In the genomic region with DNA sequence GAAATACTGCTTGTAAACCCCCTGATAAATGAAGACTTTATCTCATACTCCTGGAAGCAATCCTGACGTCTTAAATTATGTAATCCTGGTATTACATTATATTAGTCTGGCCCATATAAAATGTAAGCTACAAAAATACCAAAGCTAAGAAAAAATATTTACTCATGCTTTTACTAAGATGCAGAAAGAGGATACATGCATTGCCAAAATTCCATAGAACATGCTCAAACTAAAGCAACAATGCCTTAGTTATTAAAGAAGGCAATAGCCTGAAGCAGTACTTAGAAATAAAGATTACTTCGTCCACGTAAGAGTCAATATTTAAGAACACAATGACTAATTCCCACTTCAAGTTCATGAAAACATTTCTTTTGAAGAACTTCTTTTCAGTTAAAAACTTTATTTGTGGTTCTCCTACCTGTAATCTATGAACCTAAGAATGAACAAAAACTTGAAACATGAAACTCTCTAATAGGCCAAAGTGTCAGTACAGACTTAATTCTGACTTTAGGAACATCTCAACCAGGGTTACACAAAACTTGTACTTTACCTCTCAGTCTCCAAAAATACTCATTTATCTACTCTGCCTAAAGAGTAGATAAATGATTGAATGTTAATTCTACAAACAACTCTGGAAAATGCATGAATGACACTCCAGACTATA, we compare ENCODE assay signal across 19 cellular contexts.
A peak's percentile ranks its signal among the peaks of the same experiment; 100 is the strongest.
DNase-seq lines count a peak whose midpoint lies in the region; ATAC-seq and TF ChIP-seq lines count a peak whose summit lies in the region.
"Had no signal": no experiment of that assay in that cellular context is flagged by ENCODE, and none has a peak within 500 bp of the region (broad histone marks: within the 10 kb centered on the region; RNA-seq: fewer than 3 reads in every experiment).

No MANE protein-coding gene starts in this region.

- no peaks in the 10 kb centered on the region for H3F3A ChIP-seq in smooth muscle cell (ENCODE audit: low read depth)

- H3K79me2 ChIP-seq in smooth muscle cell (ENCODE audit: low read depth) = no peaks in the 10 kb centered on the region

- H2AFZ ChIP-seq in smooth muscle cell (ENCODE audit: low read depth) = no peak overlapping the region

- 36% methylated on average over 3 of the region's 3 CpGs for WGBS in smooth muscle cell (ENCODE audit: low lambda C conversion rate)

- H4K20me1 ChIP-seq in smooth muscle cell (ENCODE audit: low read depth) = no peaks in the 10 kb centered on the region

- no peaks in the 10 kb centered on the region for H3K27me3 ChIP-seq in smooth muscle cell (ENCODE audit: low read depth)
- H3K27me3 ChIP-seq: gastroesophageal sphincter had no signal

- no peaks in the 10 kb centered on the region for H3K9me3 ChIP-seq in smooth muscle cell (replicated peaks; ENCODE audit: low read depth)
- H3K9me3 ChIP-seq: gastroesophageal sphincter had no signal

- DNase-seq in EL = peak; percentile 34
- peak; percentile 45 for DNase-seq in fibroblast of villous mesenchyme (ENCODE audit: low read depth)
- DNase-seq in smooth muscle cell (lab: John Stamatoyannopoulos, UW; ENCODE audit: unreplicated experiment) = no peak
- no peak for DNase-seq in stimulated activated CD4-positive, alpha-beta T cell treated with anti-CD3 and anti-CD28 coated beads, Interleukin-1b, Interleukin-23, amount 100 ng/mL, for 48 hours
- no peak for DNase-seq in sciatic nerve (ENCODE audit: low spot score)
- no peak for DNase-seq in activated naive CD4-positive, alpha-beta T cell (lab: John Stamatoyannopoulos, UW)
- DNase-seq: activated CD4-positive, alpha-beta memory T cell treated with anti-CD3 and anti-CD28 coated beads for 36 hours; activated T-cell treated with anti-CD3 and anti-CD28 coated beads, Interleukin-2, amount 50 U/mL, for 4 hours; central memory CD4-positive, alpha-beta T cell; DMS153; effector memory CD8-positive, alpha-beta T cell; naive B cell; NCI-H1105; NCI-H748 treated with DMSO at 0.1 percent for 48 hours; SW 1271 had no signal

- ATAC-seq in sciatic nerve (no peak), HG03521 (IDR thresholded peaks at IDR 0.05; ENCODE audit: unreplicated experiment) (no peak)
- ATAC-seq: effector memory CD8-positive, alpha-beta T cell; gastroesophageal sphincter had no signal

- peak overlapping the region; percentile 13 for H3K4me2 ChIP-seq in smooth muscle cell
- H3K4me2 ChIP-seq: KMS-11 had no signal

- H3K4me3 ChIP-seq in fibroblast of villous mesenchyme (ENCODE audit: low read depth, low read length) (no peak overlapping the region), smooth muscle cell (no peak overlapping the region)
- H3K4me3 ChIP-seq: gastroesophageal sphincter had no signal

- no peak for TF ChIP-seq CTCF in VCaP (conservative IDR thresholded peaks at IDR 0.05)
- TF ChIP-seq CTCF in fibroblast of villous mesenchyme (IDR thresholded peaks at IDR 0.05; ENCODE audit: insufficient read depth, low read depth, low read length) = no peak
- TF ChIP-seq CTCF in smooth muscle cell (IDR thresholded peaks at IDR 0.05; ENCODE audit: borderline replicate concordance, insufficient read depth, poor library complexity, severe bottlenecking) = no peak

- peaks cover 3% of the 10 kb centered on the region for H3K4me1 ChIP-seq in smooth muscle cell (ENCODE audit: low read depth)

- H3K9ac ChIP-seq in smooth muscle cell (ENCODE audit: low read depth) = no peak overlapping the region
- H3K9ac ChIP-seq: KMS-11 had no signal

- intact Hi-C loops in sciatic nerve (cut with DNase I) = no loop called here

- H3K27ac ChIP-seq in VCaP = peak overlapping the region; percentile 24; the same call in 1 of the 2 replicates
- H3K27ac ChIP-seq in smooth muscle cell (ENCODE audit: low read depth) = no peak overlapping the region
- H3K27ac ChIP-seq: gastroesophageal sphincter, KMS-11 had no signal

- no peaks in the 10 kb centered on the region for H3K36me3 ChIP-seq in smooth muscle cell (ENCODE audit: low read depth)
- H3K36me3 ChIP-seq: gastroesophageal sphincter had no signal

Comparison
In these comparisons a context has a peak if more than half of its experiments do, and no peak if none do; other contexts are left out.
1. DNase-seq: peak in EL (single experiment) and fibroblast of villous mesenchyme (single experiment); none in smooth muscle cell (single experiment), stimulated activated CD4-positive, alpha-beta T cell treated with anti-CD3 and anti-CD28 coated beads, Interleukin-1b, Interleukin-23, amount 100 ng/mL, for 48 hours (single experiment), sciatic nerve (single experiment) and activated naive CD4-positive, alpha-beta T cell (0 of 4).